In genomic region chr12:5969974-5970690, GRCh38 we compare ENCODE assay signal across 29 cellular contexts. TPM values are rescaled to one million over a fixed set of nuclear protein-coding genes. Genes with fewer than 3 reads are reported as not detected.
DNase-seq lines count a peak whose midpoint lies in the region; ATAC-seq and TF ChIP-seq lines count a peak whose summit lies in the region.
"Had no signal": no experiment of that assay in that cellular context is flagged by ENCODE, and none has a peak within 500 bp of the region (broad histone marks: within the 10 kb centered on the region; RNA-seq: fewer than 3 reads in every experiment).

No MANE protein-coding gene starts in this region.

- no peak for TF ChIP-seq POLR2A in vagina (IDR thresholded peaks at IDR 0.05)
- TF ChIP-seq POLR2A in gastroesophageal sphincter (IDR thresholded peaks at IDR 0.05), result no peak

- no peak for TF ChIP-seq EP300 in gastroesophageal sphincter (IDR thresholded peaks at IDR 0.05)

- peak; percentile 22 for TF ChIP-seq CTCF in brain microvascular endothelial cell (IDR thresholded peaks at IDR 0.05; ENCODE audit: low read depth, low read length, missing control alignments)
- TF ChIP-seq CTCF in vagina (IDR thresholded peaks at IDR 0.05), result no peak
- no peak for TF ChIP-seq CTCF in gastroesophageal sphincter (IDR thresholded peaks at IDR 0.05)

- H3K4me1 ChIP-seq in vagina (no peaks in the 10 kb centered on the region), gastroesophageal sphincter (no peaks in the 10 kb centered on the region)
- H3K4me1 ChIP-seq: ascending aorta, gastrocnemius medialis, psoas muscle, SJCRH30 had no signal

- in situ Hi-C loops in brain microvascular endothelial cell (cut with HindIII; ENCODE audit: low pct_ligation_motif_present, low sequenced_read_pairs), result no loop called here

- intact Hi-C loops in vagina (cut with DNase I), result no loop called here

- H3K4me3 ChIP-seq in brain microvascular endothelial cell (ENCODE audit: low read depth, low read length), result no peak overlapping the region
- H3K4me3 ChIP-seq in vagina, result no peak overlapping the region
- no peak overlapping the region for H3K4me3 ChIP-seq in gastroesophageal sphincter
- H3K4me3 ChIP-seq: ascending aorta, cardiac muscle cell, gastrocnemius medialis, hepatocyte, psoas muscle, sigmoid colon, SJCRH30, tibial nerve had no signal

- H3K27ac ChIP-seq in brain microvascular endothelial cell (no peak overlapping the region), vagina (no peak overlapping the region), gastroesophageal sphincter (no peak overlapping the region)
- H3K27ac ChIP-seq: ascending aorta, cardiac muscle cell, gastrocnemius medialis, hepatocyte, psoas muscle, sigmoid colon, SJCRH30, tibial nerve had no signal

- ATAC-seq in GM18502 (IDR thresholded peaks at IDR 0.05; ENCODE audit: poor library complexity, unreplicated experiment) (no peak), gastroesophageal sphincter (no peak)
- ATAC-seq: esophagus mucosa, gastrocnemius medialis, left cardiac atrium, psoas muscle, WTC11 had no signal

- H3K36me3 ChIP-seq in brain microvascular endothelial cell (replicated peaks), result no peaks in the 10 kb centered on the region
- H3K36me3 ChIP-seq in vagina, result no peaks in the 10 kb centered on the region
- peaks cover 0 to 10% of the 10 kb centered on the region in 2 donors for H3K36me3 ChIP-seq in gastroesophageal sphincter
- H3K36me3 ChIP-seq: ascending aorta, cardiac muscle cell, gastrocnemius medialis, sigmoid colon, SJCRH30, tibial nerve had no signal

- 94 to 100% methylated on average over 1 to 3 of the region's 5 CpGs for WGBS in gastroesophageal sphincter (ENCODE audit: low coverage in 1 of 2), 2 donors

- peak; percentile 3 for DNase-seq in EH (ENCODE audit: low read depth)
- no peak for DNase-seq in brain microvascular endothelial cell
- DNase-seq in hepatic stellate cell (ENCODE audit: low spot score), result peak; percentile 40
- peak; percentile 40 to 71 for DNase-seq in vagina (ENCODE audit: extremely low spot score in 2 of 2)
- no peak for DNase-seq in stimulated activated CD4-positive, alpha-beta T cell treated with anti-CD3 and anti-CD28 coated beads, Interleukin-4, amount 100 ng/mL, for 4 hours
- DNase-seq: activated CD4-positive, alpha-beta T cell treated with anti-CD3 and anti-CD28 coated beads, Interleukin-2, amount 10 ng/mL, durations not matched to agents 7 days and 5 days; activated gamma-delta T cell treated with Interleukin-2 at 50 U/mL for 16 hours; activated T-cell treated with anti-CD3 and anti-CD28 coated beads, Interleukin-2, amount 50 U/mL, for 1 hour; Calu3; DMS79; gastrocnemius medialis; GOT3; left cardiac atrium; NCI-H446; NCI-H774; psoas muscle; sigmoid colon; SJCRH30; stimulated activated CD4-positive, alpha-beta T cell treated with anti-CD3 and anti-CD28 coated beads, Interleukin-12 subunit alpha, Interleukin-12 subunit beta, amount 100 ng/mL, for 4 hours; stimulated activated CD4-positive, alpha-beta T cell treated with anti-CD3 and anti-CD28 coated beads, Interleukin-4, amount 100 ng/mL, for 1 hour; T1000 had no signal

- no peaks in the 10 kb centered on the region for H3K27me3 ChIP-seq in brain microvascular endothelial cell (replicated peaks)
- no peaks in the 10 kb centered on the region for H3K27me3 ChIP-seq in vagina
- H3K27me3 ChIP-seq in gastroesophageal sphincter, result no peaks in the 10 kb centered on the region
- H3K27me3 ChIP-seq: ascending aorta, cardiac muscle cell, sigmoid colon, tibial nerve had no signal

- H3K9me3 ChIP-seq in vagina (no peaks in the 10 kb centered on the region), gastroesophageal sphincter (no peaks in the 10 kb centered on the region)
- H3K9me3 ChIP-seq: ascending aorta, gastrocnemius medialis, psoas muscle, sigmoid colon, SJCRH30, tibial nerve had no signal

RNA-seq across cellular contexts. Expression of gene ANO2, which starts 25.1 kb away (rescaled TPM):
- total RNA-seq in vagina (18.7 TPM), gastroesophageal sphincter (10 to 100 TPM in 1 of 4 donors, 1 to 10 TPM in 3; 3.1 to 10.9 (median 6.7) TPM)
- total RNA-seq: activated CD4-positive, alpha-beta T cell treated with anti-CD3 and anti-CD28 coated beads, Interleukin-2, amount 10 ng/mL, durations not matched to agents 7 days and 5 days; Calu3 had no signal

Comparison
In these comparisons a context has a peak if more than half of its experiments do, and no peak if none do; other contexts are left out.
1. DNase-seq: peak in EH (single experiment), hepatic stellate cell (single experiment) and vagina (2 of 2); none in brain microvascular endothelial cell (single experiment) and stimulated activated CD4-positive, alpha-beta T cell treated with anti-CD3 and anti-CD28 coated beads, Interleukin-4, amount 100 ng/mL, for 4 hours (0 of 2).